26 cellular contexts compared by ENCODE assay signal in genomic region chr1:211903490-211904260, GRCh38.
"Had no signal": no experiment of that assay in that cellular context is flagged by ENCODE, and none has a peak within 500 bp of the region (broad histone marks: within the 10 kb centered on the region; RNA-seq: fewer than 3 reads in every experiment).

No MANE protein-coding gene starts in this region.

- H3K36me3 ChIP-seq: WERI-Rb-1 had no signal

- DNase-seq: activated CD4-positive, alpha-beta memory T cell treated with anti-CD3 and anti-CD28 coated beads, Interleukin-2, amount 10 ng/mL, durations not matched to agents 7 days and 5 days; activated CD4-positive, alpha-beta T cell treated with anti-CD3 and anti-CD28 coated beads for 36 hours; activated CD4-positive, alpha-beta T cell treated with anti-CD3 and anti-CD28 coated beads, Interleukin-2, amount 50 U/mL, for 1 hour; activated T-cell treated with anti-CD3 and anti-CD28 coated beads for 4 hours; activated T-cell treated with anti-CD3 and anti-CD28 coated beads, Interleukin-2, amount 50 U/mL, for 48 hours; aorta; central memory CD4-positive, alpha-beta T cell; KG1; NCI-H1092; NCI-H1417 treated with DMSO at 0.1 percent for 48 hours; NCI-H1694; NCI-H2029; NCI-H345; NCI-H510A; NCI-H526 treated with DMSO at 0.1 percent for 48 hours; NCI-H82; OCI-M1; RPMI8226; T-cell; T-helper 2 cell; T1000; WERI-Rb-1 had no signal

- FAIRE-seq: bronchial epithelial cell had no signal

- H3K27ac ChIP-seq: SK-N-MC, WERI-Rb-1 had no signal

- ATAC-seq: activated CD4-positive, alpha-beta T cell treated with anti-CD3 and anti-CD28 coated beads for 36 hours; Panc1; Right ventricle myocardium inferior; T-cell had no signal

- H3K4me3 ChIP-seq: SK-N-MC had no signal
